9 cellular contexts compared by ENCODE assay signal in genomic region chr16:28309811-28310311, GRCh38. TPM values are rescaled to one million over a fixed set of nuclear protein-coding genes. Genes with fewer than 3 reads are reported as not detected.
DNase-seq lines count a peak whose midpoint lies in the region; TF ChIP-seq lines count a peak whose summit lies in the region.
"Had no signal": no experiment of that assay in that cellular context is flagged by ENCODE, and none has a peak within 500 bp of the region (broad histone marks: within the 10 kb centered on the region; RNA-seq: fewer than 3 reads in every experiment).

No MANE protein-coding gene starts in this region.

- peak overlapping the region in 8 of 10 experiments; percentile 2 to 48 (median 18); a peak in 10 of 20 replicates for H3K4me3 ChIP-seq in BLaER1 treated with 17β-estradiol and CSF1 and Interleukin-3, amounts not matched to agents 10 nM and 100 nM
- H3K4me3 ChIP-seq in trophoblast cell (ENCODE audit: low read depth, low read length) (no peak overlapping the region), esophagus squamous epithelium (no peak overlapping the region)

- H4K20me1 ChIP-seq in BLaER1 treated with 17β-estradiol and CSF1 and Interleukin-3, amounts not matched to agents 10 nM and 100 nM = peaks cover 0 to 22% (median 0%) of the 10 kb centered on the region in 11 experiments; a peak in 4 of 22 replicates

- H3K27me3 ChIP-seq in BLaER1 treated with 17β-estradiol and CSF1 and Interleukin-3, amounts not matched to agents 10 nM and 100 nM = no peaks in the 10 kb centered on the region
- H3K27me3 ChIP-seq in trophoblast cell (ENCODE audit: insufficient read depth, low read length) = no peaks in the 10 kb centered on the region
- no peaks in the 10 kb centered on the region for H3K27me3 ChIP-seq in esophagus squamous epithelium

- peak overlapping the region; percentile 56 for H3K27ac Mint-ChIP-seq in activated naive CD4-positive, alpha-beta T cell treated with anti-CD3 and anti-CD28 coated beads for 36 hours

- peak; percentile 57 for DNase-seq in activated CD4-positive, CD25-positive, alpha-beta regulatory T cell treated with anti-CD3 and anti-CD28 coated beads, Interleukin-2, amount 50 U/mL, for 16 hours (ENCODE audit: low read depth, low spot score)
- DNase-seq in activated naive CD4-positive, alpha-beta T cell treated with anti-CD3 and anti-CD28 coated beads for 36 hours = peak; percentile 80
- peak; percentile 53 to 78 (median 60) for DNase-seq in stimulated activated CD4-positive, alpha-beta T cell treated with anti-CD3 and anti-CD28 coated beads, Interleukin-1b, Interleukin-23, amount 100 ng/mL, for 24 hours (ENCODE audit: low read depth in 4 of 4, low spot score in 1 of 4)
- DNase-seq in RKO (ENCODE audit: low spot score) = no peak
- DNase-seq in trophoblast cell = no peak
- DNase-seq in esophagus squamous epithelium (lab: John Stamatoyannopoulos, UW) = no peak
- no peak for DNase-seq in NCI-H226

- H3K4me2 ChIP-seq in BLaER1 treated with 17β-estradiol and CSF1 and Interleukin-3, amounts not matched to agents 10 nM and 100 nM = peak overlapping the region; percentile 80 to 89 (median 87)
- H3K4me2 ChIP-seq in trophoblast cell (ENCODE audit: low read length) = no peak overlapping the region

- no peak overlapping the region for H4K12ac ChIP-seq in trophoblast cell (ENCODE audit: low read depth, low read length)

- H3K4me3 Mint-ChIP-seq in activated naive CD4-positive, alpha-beta T cell treated with anti-CD3 and anti-CD28 coated beads for 36 hours = peak overlapping the region; percentile 9

- H3K4me1 ChIP-seq in BLaER1 treated with 17β-estradiol and CSF1 and Interleukin-3, amounts not matched to agents 10 nM and 100 nM = peaks cover 49 to 59% (median 52%) of the 10 kb centered on the region in 10 experiments
- no peaks in the 10 kb centered on the region for H3K4me1 ChIP-seq in trophoblast cell (ENCODE audit: control insufficient read depth in 1 of 2, insufficient read depth in 2 of 2, low read length in 2 of 2)
- H3K4me1 ChIP-seq in esophagus squamous epithelium = no peaks in the 10 kb centered on the region

- no peak overlapping the region for H4K91ac ChIP-seq in trophoblast cell (ENCODE audit: low read depth, low read length)

- peak overlapping the region in 10 of 11 experiments; percentile 65 to 93 (median 88); a peak in 20 of 22 replicates for H3K27ac ChIP-seq in BLaER1 treated with 17β-estradiol and CSF1 and Interleukin-3, amounts not matched to agents 10 nM and 100 nM
- no peak overlapping the region for H3K27ac ChIP-seq in trophoblast cell (ENCODE audit: low read depth, low read length)
- H3K27ac ChIP-seq in esophagus squamous epithelium = peak overlapping the region in 1 of 4 donors; percentile 25

- peaks cover 0 to 24% (median 10%) of the 10 kb centered on the region in 11 experiments; a peak in 12 of 22 replicates for H3K36me3 ChIP-seq in BLaER1 treated with 17β-estradiol and CSF1 and Interleukin-3, amounts not matched to agents 10 nM and 100 nM
- peaks cover 2 to 9% of the 10 kb centered on the region in 2 experiments for H3K36me3 ChIP-seq in trophoblast cell (ENCODE audit: control insufficient read depth in 1 of 2, insufficient read depth in 2 of 2, low read length in 2 of 2)
- H3K36me3 ChIP-seq in esophagus squamous epithelium = no peaks in the 10 kb centered on the region

- no peak overlapping the region for H3K23ac ChIP-seq in trophoblast cell (ENCODE audit: low read length)

- H3K27me3 Mint-ChIP-seq in activated naive CD4-positive, alpha-beta T cell treated with anti-CD3 and anti-CD28 coated beads for 36 hours (ENCODE audit: low read depth) = no peaks in the 10 kb centered on the region

- peaks cover 56% of the 10 kb centered on the region for H3K4me1 Mint-ChIP-seq in activated naive CD4-positive, alpha-beta T cell treated with anti-CD3 and anti-CD28 coated beads for 36 hours (ENCODE audit: low read depth)

- no CpG with 5 or more reads among the region's 20 CpGs for WGBS in trophoblast cell (ENCODE audit: extremely low coverage, insufficient coverage, insufficient read length)
- 63 to 81% methylated on average over 8 to 10 of the region's 20 CpGs for WGBS in esophagus squamous epithelium, 2 donors

- no peak overlapping the region for H2AFZ ChIP-seq in trophoblast cell (ENCODE audit: insufficient read depth, low read length, poor library complexity)

- H3K9ac ChIP-seq in BLaER1 treated with 17β-estradiol and CSF1 and Interleukin-3, amounts not matched to agents 10 nM and 100 nM = peak overlapping the region; percentile 1 to 80 (median 76); a peak in 21 of 22 replicates
- no peak overlapping the region for H3K9ac ChIP-seq in trophoblast cell (ENCODE audit: low read length)

- no peak overlapping the region for H2BK120ac ChIP-seq in trophoblast cell (ENCODE audit: insufficient read depth, low read length, poor library complexity)

- no peak overlapping the region for H2BK5ac ChIP-seq in trophoblast cell (ENCODE audit: low read depth, low read length, poor library complexity)

- no peak overlapping the region for H3K14ac ChIP-seq in trophoblast cell (ENCODE audit: low read length)

- H3K9me3 Mint-ChIP-seq in activated naive CD4-positive, alpha-beta T cell treated with anti-CD3 and anti-CD28 coated beads for 36 hours = no peaks in the 10 kb centered on the region

- TF ChIP-seq CTCF in esophagus squamous epithelium (IDR thresholded peaks at IDR 0.05) = no peak

- TF ChIP-seq POLR2A in esophagus squamous epithelium (IDR thresholded peaks at IDR 0.05) = no peak

- H2BK12ac ChIP-seq in trophoblast cell (ENCODE audit: low read length) = no peak overlapping the region

- H3K18ac ChIP-seq in trophoblast cell (ENCODE audit: low read length) = no peak overlapping the region

- intact Hi-C loops in activated naive CD4-positive, alpha-beta T cell treated with anti-CD3 and anti-CD28 coated beads for 36 hours (cut with micrococcal nuclease) = loop anchor here (1.0 kb wide), 1 partner anchor 15 kb away; no protein-coding TSS in a partner anchor
- intact Hi-C loops in esophagus squamous epithelium (cut with DNase I) = no loop called here

- H2AK5ac ChIP-seq in trophoblast cell (ENCODE audit: low read length) = no peak overlapping the region

- no peak overlapping the region for H4K8ac ChIP-seq in trophoblast cell (ENCODE audit: low read depth, low read length)

- no peaks in the 10 kb centered on the region for H3K36me3 Mint-ChIP-seq in activated naive CD4-positive, alpha-beta T cell treated with anti-CD3 and anti-CD28 coated beads for 36 hours (ENCODE audit: low read depth)

- CTCF ChIA-PET in activated naive CD4-positive, alpha-beta T cell treated with anti-CD3 and anti-CD28 coated beads for 36 hours (lab: Charles Lee) = interaction anchor here (3.8 to 11.1 kb wide), 2 partner anchors 11 to 29 kb away, joined by 18 to 164 read pairs; no protein-coding TSS in a partner anchor

- no peak overlapping the region for H3K4ac ChIP-seq in trophoblast cell (ENCODE audit: low read depth, low read length)

- no peaks in the 10 kb centered on the region for H3K79me1 ChIP-seq in trophoblast cell (ENCODE audit: low read length)

- no peaks in the 10 kb centered on the region for H3K79me2 ChIP-seq in trophoblast cell (ENCODE audit: control insufficient read depth, insufficient read depth, low read length, poor library complexity)

- no peaks in the 10 kb centered on the region for H3K9me3 ChIP-seq in BLaER1 treated with 17β-estradiol and CSF1 and Interleukin-3, amounts not matched to agents 10 nM and 100 nM (replicated peaks in 1 of 11)
- H3K9me3 ChIP-seq in trophoblast cell (ENCODE audit: insufficient read depth, low read depth, low read length) (no peaks in the 10 kb centered on the region), esophagus squamous epithelium (no peaks in the 10 kb centered on the region)

RNA-seq across cellular contexts. Expression of gene SBK1, which starts 17.5 kb away (rescaled TPM):
- 1 to 10 TPM; 2.8 to 3.4 TPM for total RNA-seq in activated naive CD4-positive, alpha-beta T cell treated with anti-CD3 and anti-CD28 coated beads for 36 hours
- polyA plus RNA-seq in trophoblast cell (2013) = 21.5 and 21.8 TPM in 2 replicates
- under 1 TPM; 0.29 to 0.95 (median 0.48) TPM for total RNA-seq in esophagus squamous epithelium

RNA-seq across cellular contexts. Expression of gene NPIPB6, which starts 53.4 kb away (rescaled TPM):
- 1 to 10 TPM; 2.0 TPM for total RNA-seq in activated naive CD4-positive, alpha-beta T cell treated with anti-CD3 and anti-CD28 coated beads for 36 hours
- 2.8 and 3.8 TPM in 2 replicates for polyA plus RNA-seq in trophoblast cell (2013)
- total RNA-seq in esophagus squamous epithelium = 1 to 10 TPM in 3 of 4 donors, under 1 TPM in 1; 0.21 to 3.8 (median 2.1) TPM
- total RNA-seq: skeletal muscle tissue had no signal

Comparison
In these comparisons a context has a peak if more than half of its experiments do, and no peak if none do; other contexts are left out.
1. H3K4me3 ChIP-seq: peak in BLaER1 treated with 17β-estradiol and CSF1 and Interleukin-3, amounts not matched to agents 10 nM and 100 nM (8 of 10); none in trophoblast cell (single experiment) and esophagus squamous epithelium (0 of 4).
2. DNase-seq: peak in activated CD4-positive, CD25-positive, alpha-beta regulatory T cell treated with anti-CD3 and anti-CD28 coated beads, Interleukin-2, amount 50 U/mL, for 16 hours (single experiment), activated naive CD4-positive, alpha-beta T cell treated with anti-CD3 and anti-CD28 coated beads for 36 hours (single experiment) and stimulated activated CD4-positive, alpha-beta T cell treated with anti-CD3 and anti-CD28 coated beads, Interleukin-1b, Interleukin-23, amount 100 ng/mL, for 24 hours (4 of 4); none in RKO (single experiment), trophoblast cell (0 of 2), esophagus squamous epithelium (single experiment) and NCI-H226 (single experiment).